In the genomic region with DNA sequence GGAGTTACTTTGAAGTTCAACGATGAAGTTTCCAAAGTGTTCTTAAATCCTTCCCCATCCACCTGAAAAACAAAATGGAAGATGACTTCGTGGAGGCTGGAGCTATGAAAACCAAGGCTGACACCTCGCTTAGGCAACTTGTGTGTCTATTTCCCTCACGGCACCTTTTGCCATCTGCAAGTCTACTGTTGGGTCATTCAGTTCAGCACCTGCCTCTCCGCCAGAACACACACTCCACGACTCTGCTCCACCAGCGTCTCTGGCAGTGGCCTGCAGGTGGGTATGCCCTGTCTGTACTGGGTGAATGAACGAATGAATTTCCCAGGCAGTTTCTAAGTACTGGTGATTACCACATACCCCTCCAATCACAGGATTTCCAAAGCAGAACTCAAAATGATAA, we compare ENCODE assay signal across 30 cellular contexts. TPM values are rescaled to one million over a fixed set of nuclear protein-coding genes. Genes with fewer than 3 reads are reported as not detected.
"Had no signal": no experiment of that assay in that cellular context is flagged by ENCODE, and none has a peak within 500 bp of the region (broad histone marks: within the 10 kb centered on the region; RNA-seq: fewer than 3 reads in every experiment).

No MANE protein-coding gene starts in this region.

- H3K27ac ChIP-seq: esophagus squamous epithelium, heart right ventricle, left lung, prostate gland, thoracic aorta, tibial nerve, upper lobe of left lung had no signal

- H3K27me3 ChIP-seq: esophagus squamous epithelium, heart right ventricle, left lung, right atrium auricular region, tibial nerve, upper lobe of left lung had no signal

- H3K4me3 ChIP-seq: esophagus squamous epithelium, heart right ventricle, left lung, prostate gland, right atrium auricular region, thoracic aorta, tibial nerve, upper lobe of left lung had no signal

- DNase-seq: cortex of kidney; effector memory CD8-positive, alpha-beta T cell; erythroblast; esophagus squamous epithelium; foreskin melanocyte; glutamatergic neuron; heart right ventricle; hippocampal formation; left cardiac atrium; left lung; mesenchymal stem cell; naive thymus-derived CD8-positive, alpha-beta T cell; nephron progenitor cell; nucleus accumbens; stimulated activated CD4-positive, alpha-beta T cell treated with anti-CD3 and anti-CD28 coated beads, Interleukin-2, amount 100 ng/mL, for 24 hours; stimulated activated CD4-positive, alpha-beta T cell treated with anti-CD3 and anti-CD28 coated beads, Interleukin-4, amount 100 ng/mL, for 24 hours had no signal

- H3K27ac Mint-ChIP-seq: effector memory CD8-positive, alpha-beta T cell; stimulated activated memory B cell treated with anti-CD40 and anti-IgM and Interleukin-4, amounts not matched to agents 10 μg/mL and 1 μg/mL and 100 μg/mL, for 72 hours; stimulated activated naive CD8-positive, alpha-beta T cell treated with anti-CD3 and anti-CD28 coated beads, Interleukin-15, Interleukin-2, amounts not matched to agents 100 ng/mL and 50 ng/mL, for 24 hours had no signal

- H3K9me3 Mint-ChIP-seq: effector memory CD8-positive, alpha-beta T cell; naive thymus-derived CD8-positive, alpha-beta T cell; nephron progenitor cell; stimulated activated memory B cell treated with anti-CD40 and anti-IgM and Interleukin-4, amounts not matched to agents 10 μg/mL and 1 μg/mL and 100 μg/mL, for 72 hours; stimulated activated naive CD8-positive, alpha-beta T cell treated with anti-CD3 and anti-CD28 coated beads, Interleukin-15, Interleukin-2, amounts not matched to agents 100 ng/mL and 50 ng/mL, for 24 hours had no signal

- H3K9me3 ChIP-seq: esophagus squamous epithelium, heart right ventricle, left lung, prostate gland, right atrium auricular region, thoracic aorta, tibial nerve, upper lobe of left lung had no signal

- FAIRE-seq: endometrium, islet of Langerhans, urothelium cell line had no signal

- ATAC-seq: effector memory CD8-positive, alpha-beta T cell; left lung; naive thymus-derived CD8-positive, alpha-beta T cell; sciatic nerve; stimulated activated memory B cell treated with anti-CD40 and anti-IgM and Interleukin-4, amounts not matched to agents 10 μg/mL and 1 μg/mL and 100 μg/mL, for 72 hours had no signal

- H3K4me3 Mint-ChIP-seq: effector memory CD8-positive, alpha-beta T cell; naive thymus-derived CD8-positive, alpha-beta T cell; nephron progenitor cell; stimulated activated memory B cell treated with anti-CD40 and anti-IgM and Interleukin-4, amounts not matched to agents 10 μg/mL and 1 μg/mL and 100 μg/mL, for 72 hours; stimulated activated naive CD8-positive, alpha-beta T cell treated with anti-CD3 and anti-CD28 coated beads, Interleukin-15, Interleukin-2, amounts not matched to agents 100 ng/mL and 50 ng/mL, for 24 hours had no signal

- H3K4me1 ChIP-seq: prostate gland had no signal

- H3K27me3 Mint-ChIP-seq: effector memory CD8-positive, alpha-beta T cell; naive thymus-derived CD8-positive, alpha-beta T cell; stimulated activated memory B cell treated with anti-CD40 and anti-IgM and Interleukin-4, amounts not matched to agents 10 μg/mL and 1 μg/mL and 100 μg/mL, for 72 hours; stimulated activated naive CD8-positive, alpha-beta T cell treated with anti-CD3 and anti-CD28 coated beads, Interleukin-15, Interleukin-2, amounts not matched to agents 100 ng/mL and 50 ng/mL, for 24 hours had no signal

RNA-seq across cellular contexts. Expression of gene TINCR, which starts 45.7 kb away (rescaled TPM):
- total RNA-seq: dermis microvascular lymphatic vessel endothelial cell, myocyte, skeletal muscle tissue had no signal
